Comparison of ENCODE assay signal across 26 cellular contexts in genomic region chr14:58746701-58747100, GRCh38.
A peak's percentile ranks its signal among the peaks of the same experiment; 100 is the strongest.
DNase-seq lines count a peak whose midpoint lies in the region; ATAC-seq, FAIRE-seq and TF ChIP-seq lines count a peak whose summit lies in the region.
"Had no signal": no experiment of that assay in that cellular context is flagged by ENCODE, and none has a peak within 500 bp of the region (broad histone marks: within the 10 kb centered on the region; RNA-seq: fewer than 3 reads in every experiment).

No MANE protein-coding gene starts in this region.

- no peaks in the 10 kb centered on the region for H3K9me3 Mint-ChIP-seq in stimulated activated naive B cell treated with anti-CD40 and anti-IgM and Interleukin-4, amounts not matched to agents 10 μg/mL and 1 μg/mL and 100 μg/mL, for 72 hours
- H3K9me3 Mint-ChIP-seq in endodermal cell, result no peaks in the 10 kb centered on the region
- H3K9me3 Mint-ChIP-seq: activated CD4-positive, alpha-beta memory T cell treated with anti-CD3 and anti-CD28 coated beads, Interleukin-2, amount 10 ng/mL, durations not matched to agents 7 days and 5 days; effector memory CD8-positive, alpha-beta T cell; T-helper 1 cell treated with Interleukin-12 subunit alpha and Interleukin-12 subunit beta and Interleukin-4 antibody, amounts not matched to agents 30 μg/mL and 1 μg/mL, for 36 hours had no signal

- intact Hi-C loops in PC-3 (cut with micrococcal nuclease), result loop anchor here (1.0 to 10.0 kb wide), 3 partner anchors 8 to 642 kb away; no protein-coding TSS in a partner anchor
- intact Hi-C loops in esophagus squamous epithelium (cut with DNase I), result no loop called here
- intact Hi-C loops in pancreas (cut with DNase I), result no loop called here

- peak overlapping the region; percentile 60 for H3K4me2 ChIP-seq in PC-3 (ENCODE audit: low read length)

- ATAC-seq in PC-3 (no peak), pancreas (peak in 1 of 4 donors; percentile 8), HG03565 (IDR thresholded peaks at IDR 0.05; ENCODE audit: unreplicated experiment) (no peak)
- ATAC-seq in stimulated activated naive B cell treated with anti-CD40 and anti-IgM and Interleukin-4, amounts not matched to agents 10 μg/mL and 1 μg/mL and 100 μg/mL, for 72 hours (replicated peaks), result no peak
- ATAC-seq: effector memory CD8-positive, alpha-beta T cell; stimulated activated naive CD8-positive, alpha-beta T cell treated with anti-CD3 and anti-CD28 coated beads, Interleukin-15, Interleukin-2, amounts not matched to agents 100 U/mL and 50 U/mL, for 24 hours had no signal

- no peak overlapping the region for H3K27ac Mint-ChIP-seq in stimulated activated naive B cell treated with anti-CD40 and anti-IgM and Interleukin-4, amounts not matched to agents 10 μg/mL and 1 μg/mL and 100 μg/mL, for 72 hours
- H3K27ac Mint-ChIP-seq in endodermal cell, result no peak overlapping the region
- H3K27ac Mint-ChIP-seq: activated CD4-positive, alpha-beta memory T cell treated with anti-CD3 and anti-CD28 coated beads, Interleukin-2, amount 10 ng/mL, durations not matched to agents 7 days and 5 days; B cell; effector memory CD8-positive, alpha-beta T cell; T-helper 1 cell treated with Interleukin-12 subunit alpha and Interleukin-12 subunit beta and Interleukin-4 antibody, amounts not matched to agents 30 μg/mL and 1 μg/mL, for 36 hours had no signal

- H4K20me1 ChIP-seq in PC-3 (ENCODE audit: low read length), result no peaks in the 10 kb centered on the region

- POLR2A ChIA-PET in PC-3 (lab: Charles Lee; ENCODE audit: unreplicated experiment), result no interaction called here

- H3K79me2 ChIP-seq in ACC112 (ENCODE audit: control insufficient read depth, insufficient read depth, low read length, unreplicated experiment) (no peaks in the 10 kb centered on the region), PC-3 (ENCODE audit: low read length) (no peaks in the 10 kb centered on the region)

- H3K4me1 Mint-ChIP-seq in stimulated activated naive B cell treated with anti-CD40 and anti-IgM and Interleukin-4, amounts not matched to agents 10 μg/mL and 1 μg/mL and 100 μg/mL, for 72 hours, result peaks cover 6 to 22% of the 10 kb centered on the region in 2 donors
- peaks cover 19% of the 10 kb centered on the region for H3K4me1 Mint-ChIP-seq in endodermal cell

- no TSS peak for BruUV-seq in PC-3 (replicated peaks; lab: Mats Ljungman, UMichigan)

- CTCF ChIA-PET in PC-3 (lab: Charles Lee), result interaction anchor here (0.7 to 1.1 kb wide), 2 partner anchors 246 to 738 kb away, joined by 4 to 24 read pairs; partner anchors contain the start of genes JKAMP and L3HYPDH

- no peaks in the 10 kb centered on the region for H3K36me3 Mint-ChIP-seq in stimulated activated naive B cell treated with anti-CD40 and anti-IgM and Interleukin-4, amounts not matched to agents 10 μg/mL and 1 μg/mL and 100 μg/mL, for 72 hours
- H3K36me3 Mint-ChIP-seq in endodermal cell (ENCODE audit: low read depth), result no peaks in the 10 kb centered on the region

- WGBS in esophagus squamous epithelium, 2 donors, result 41 to 61% methylated on average over 3 of the region's 3 CpGs
- WGBS in pancreas, 2 donors, result 70% methylated on average over 3 of the region's 3 CpGs
- 86 to 100% methylated on average over 1 to 2 of the region's 3 CpGs for WGBS in endodermal cell (ENCODE audit: insufficient coverage in 1 of 2, insufficient read length in 1 of 2), 2 experiments

- H3K4me3 Mint-ChIP-seq in stimulated activated naive B cell treated with anti-CD40 and anti-IgM and Interleukin-4, amounts not matched to agents 10 μg/mL and 1 μg/mL and 100 μg/mL, for 72 hours, result no peak overlapping the region
- H3K4me3 Mint-ChIP-seq in endodermal cell, result no peak overlapping the region
- H3K4me3 Mint-ChIP-seq: activated CD4-positive, alpha-beta memory T cell treated with anti-CD3 and anti-CD28 coated beads, Interleukin-2, amount 10 ng/mL, durations not matched to agents 7 days and 5 days; B cell; effector memory CD8-positive, alpha-beta T cell; T-helper 1 cell treated with Interleukin-12 subunit alpha and Interleukin-12 subunit beta and Interleukin-4 antibody, amounts not matched to agents 30 μg/mL and 1 μg/mL, for 36 hours had no signal

- peak; percentile 51 for DNase-seq in PC-3
- DNase-seq in esophagus squamous epithelium (lab: John Stamatoyannopoulos, UW), result no peak
- no peak for DNase-seq in pancreas
- DNase-seq in stimulated activated naive B cell treated with anti-CD40 and anti-IgM and Interleukin-4, amounts not matched to agents 10 μg/mL and 1 μg/mL and 100 μg/mL, for 72 hours, result no peak
- no peak for DNase-seq in endodermal cell
- DNase-seq in GOT3 (lab: John Stamatoyannopoulos, UW), result no peak
- DNase-seq: activated CD4-positive, alpha-beta memory T cell treated with anti-CD3 and anti-CD28 coated beads, Interleukin-2, amount 10 ng/mL, durations not matched to agents 7 days and 5 days; activated CD4-positive, CD25-positive, alpha-beta regulatory T cell treated with anti-CD3 and anti-CD28 coated beads, Interleukin-2, amount 50 U/mL, for 72 hours; activated CD8-positive, alpha-beta memory T cell treated with anti-CD3 and anti-CD28 coated beads, Interleukin-2, amount 50 U/mL, for 48 hours; activated naive CD4-positive, alpha-beta T cell treated with anti-CD3 and anti-CD28 coated beads, Interleukin-2, amount 50 U/mL, for 16 hours; effector memory CD8-positive, alpha-beta T cell; foreskin melanocyte; NCI-H1048; NCI-H1930; NCI-H526 treated with DMSO at 0.1 percent for 48 hours; stimulated activated naive CD8-positive, alpha-beta T cell treated with anti-CD3 and anti-CD28 coated beads, Interleukin-15, Interleukin-2, amounts not matched to agents 100 U/mL and 50 U/mL, for 24 hours had no signal

- no peaks in the 10 kb centered on the region for H3K9me2 ChIP-seq in PC-3 (replicated peaks; ENCODE audit: low read length)

- H3K36me3 ChIP-seq in ACC112 (ENCODE audit: insufficient read depth, low read length) (no peaks in the 10 kb centered on the region), PC-3 (ENCODE audit: low read depth, low read length) (no peaks in the 10 kb centered on the region), esophagus squamous epithelium (no peaks in the 10 kb centered on the region), pancreas (no peaks in the 10 kb centered on the region), endodermal cell (ENCODE audit: control insufficient read depth, insufficient read depth, low read length) (no peaks in the 10 kb centered on the region)
- H3K36me3 ChIP-seq: cardiac muscle cell, colonic mucosa, prostate gland had no signal

- peaks cover 46% of the 10 kb centered on the region for H3K4me1 ChIP-seq in ACC112 (ENCODE audit: control insufficient read depth, insufficient read depth, low read length, unreplicated experiment)
- peaks cover 65% of the 10 kb centered on the region for H3K4me1 ChIP-seq in PC-3 (ENCODE audit: insufficient read depth, low read length)
- H3K4me1 ChIP-seq in esophagus squamous epithelium, result peaks cover 13 to 56% (median 28%) of the 10 kb centered on the region in 3 donors
- H3K4me1 ChIP-seq in pancreas, result peaks cover 0 to 23% (median 0%) of the 10 kb centered on the region in 3 donors
- H3K4me1 ChIP-seq in endodermal cell (ENCODE audit: control insufficient read depth, insufficient read depth, low read length), result peaks cover 12% of the 10 kb centered on the region
- H3K4me1 ChIP-seq: prostate gland had no signal

- FAIRE-seq in pancreas (lab: Jason Lieb, UNC), result no peak
- FAIRE-seq: G401.6, TTC549 had no signal

- H3K27me3 Mint-ChIP-seq in stimulated activated naive B cell treated with anti-CD40 and anti-IgM and Interleukin-4, amounts not matched to agents 10 μg/mL and 1 μg/mL and 100 μg/mL, for 72 hours, result no peaks in the 10 kb centered on the region
- peaks cover 6% of the 10 kb centered on the region for H3K27me3 Mint-ChIP-seq in endodermal cell (ENCODE audit: insufficient read depth)
- H3K27me3 Mint-ChIP-seq: B cell; effector memory CD8-positive, alpha-beta T cell had no signal

- no peak for TF ChIP-seq POLR2A in esophagus squamous epithelium (IDR thresholded peaks at IDR 0.05)

- TF ChIP-seq CTCF in PC-3 (conservative IDR thresholded peaks at IDR 0.05; ENCODE audit: low read depth, low read length), result 0 out of 2 replicates have a peak, but pooled peaks have one; percentile 11
- no peak for TF ChIP-seq CTCF in esophagus squamous epithelium (IDR thresholded peaks at IDR 0.05)
- TF ChIP-seq CTCF in pancreas (IDR thresholded peaks at IDR 0.05), result no peak
- TF ChIP-seq CTCF in endodermal cell (conservative IDR thresholded peaks at IDR 0.05), result no peak

- no peaks in the 10 kb centered on the region for H3K9me3 ChIP-seq in PC-3 (ENCODE audit: low read length)
- H3K9me3 ChIP-seq in esophagus squamous epithelium, result no peaks in the 10 kb centered on the region
- H3K9me3 ChIP-seq in pancreas, result no peaks in the 10 kb centered on the region
- no peaks in the 10 kb centered on the region for H3K9me3 ChIP-seq in endodermal cell (ENCODE audit: control insufficient read depth, low read length)
- H3K9me3 ChIP-seq: colonic mucosa, prostate gland had no signal

- H2AFZ ChIP-seq in ACC112 (ENCODE audit: low read length, unreplicated experiment), result no peak overlapping the region
- no peak overlapping the region for H2AFZ ChIP-seq in PC-3 (ENCODE audit: low read length)

- no peaks in the 10 kb centered on the region for H3K27me3 ChIP-seq in ACC112 (ENCODE audit: insufficient read depth, low read length)
- H3K27me3 ChIP-seq in PC-3 (ENCODE audit: low read length), result no peaks in the 10 kb centered on the region
- no peaks in the 10 kb centered on the region for H3K27me3 ChIP-seq in esophagus squamous epithelium
- H3K27me3 ChIP-seq in pancreas, result no peaks in the 10 kb centered on the region
- no peaks in the 10 kb centered on the region for H3K27me3 ChIP-seq in endodermal cell (ENCODE audit: control insufficient read depth, insufficient read depth, low read length, poor library complexity, severe bottlenecking)
- H3K27me3 ChIP-seq: cardiac muscle cell, colonic mucosa had no signal

- H3F3A ChIP-seq in PC-3 (ENCODE audit: low read length, unreplicated experiment), result peaks cover 19% of the 10 kb centered on the region

- peak overlapping the region; percentile 6; the same call in 1 of the 2 replicates for H3K9ac ChIP-seq in PC-3 (ENCODE audit: low read length)
- H3K9ac ChIP-seq in endodermal cell (ENCODE audit: extremely low read depth, low read length, poor library complexity, severe bottlenecking), result no peak overlapping the region

- peak overlapping the region; percentile 75 for H3K27ac ChIP-seq in ACC112 (ENCODE audit: low read depth, low read length)
- peak overlapping the region; percentile 72 for H3K27ac ChIP-seq in PC-3 (ENCODE audit: low read length)
- H3K27ac ChIP-seq in esophagus squamous epithelium, result peak overlapping the region in 3 of 4 donors; percentile 19 to 85 (median 70)
- H3K27ac ChIP-seq in pancreas, result peak overlapping the region in 3 of 4 donors; percentile 8 to 30 (median 8)
- H3K27ac ChIP-seq in endodermal cell (ENCODE audit: low read depth, low read length), result no peak overlapping the region
- H3K27ac ChIP-seq: cardiac muscle cell, colonic mucosa, prostate gland, SK-N-MC had no signal

- H3K4me3 ChIP-seq in ACC112 (ENCODE audit: low read depth, low read length) (no peak overlapping the region), PC-3 (ENCODE audit: low read length) (peak overlapping the region; percentile 3; the same call in 1 of the 2 replicates), esophagus squamous epithelium (no peak overlapping the region), pancreas (no peak overlapping the region), endodermal cell (ENCODE audit: low read length) (no peak overlapping the region)
- H3K4me3 ChIP-seq: cardiac muscle cell, colonic mucosa, prostate gland, SK-N-MC had no signal
